Comparison of ENCODE assay signal across 15 cellular contexts in the genomic region with DNA sequence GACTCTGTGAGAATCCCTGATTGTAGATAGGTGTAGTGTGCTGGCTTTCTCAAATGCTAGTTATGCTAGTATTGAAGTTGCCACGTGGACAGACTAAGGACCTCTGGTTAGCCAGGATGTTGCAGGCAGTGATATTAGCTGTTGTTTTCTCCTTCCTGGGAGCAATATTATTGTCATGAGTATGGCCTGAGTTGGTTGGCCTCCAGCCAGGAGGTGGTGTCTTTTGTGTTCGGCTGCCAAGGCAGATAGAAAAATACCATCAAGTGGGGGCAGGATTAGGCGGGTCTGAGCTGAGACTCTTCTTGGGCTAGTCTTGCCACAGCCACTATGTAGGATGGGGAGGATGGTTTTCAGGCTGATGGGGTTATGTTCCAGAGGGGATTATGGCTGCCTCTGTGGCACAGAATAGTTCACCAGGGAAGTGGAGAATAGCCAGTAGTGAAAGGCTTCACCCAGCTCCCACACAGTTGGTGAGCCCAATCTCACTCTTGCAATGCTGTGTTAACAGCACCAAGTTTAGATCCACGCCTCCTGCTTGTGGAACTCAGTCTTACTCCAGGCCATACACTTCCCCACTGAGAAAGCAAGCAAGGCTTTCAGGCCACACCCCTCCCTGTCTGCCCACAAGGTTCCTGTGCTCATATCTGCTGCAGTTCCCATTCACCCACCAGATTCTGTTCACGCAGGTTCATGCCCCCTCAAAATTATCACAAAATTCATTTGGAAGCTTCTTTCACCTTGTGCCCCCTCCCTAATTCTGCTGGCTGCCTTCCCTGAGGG. TPM values are rescaled to one million over a fixed set of nuclear protein-coding genes. Genes with fewer than 3 reads are reported as not detected.
"Had no signal": no experiment of that assay in that cellular context is flagged by ENCODE, and none has a peak within 500 bp of the region (broad histone marks: within the 10 kb centered on the region; RNA-seq: fewer than 3 reads in every experiment).

No MANE protein-coding gene starts in this region.

- H3K4me3 ChIP-seq: colonic mucosa, lower lobe of right lung had no signal

- H3K27me3 ChIP-seq: colonic mucosa had no signal

- H3K36me3 ChIP-seq: colonic mucosa, lower lobe of right lung had no signal

- DNase-seq: activated B cell treated with CpG ODN at 0.5 μM for 24 hours; activated CD4-positive, alpha-beta T cell treated with anti-CD3 and anti-CD28 coated beads for 48 hours; activated CD8-positive, alpha-beta T cell treated with anti-CD3 and anti-CD28 coated beads for 36 hours; activated effector memory CD4-positive, alpha-beta T cell treated with Interleukin-2 at 50 U/mL for 16 hours; activated naive CD4-positive, alpha-beta T cell treated with anti-CD3 and anti-CD28 coated beads, Interleukin-2, amount 50 U/mL, for 16 hours; activated T-cell treated with anti-CD3 and anti-CD28 coated beads, Interleukin-2, amount 50 U/mL, for 4 hours; central memory CD4-positive, alpha-beta T cell; colonic mucosa; glutamatergic neuron; hypothalamus; lower lobe of right lung; stimulated activated CD4-positive, alpha-beta T cell treated with anti-CD3 and anti-CD28 coated beads, Interleukin-2, amount 100 ng/mL, for 48 hours; T-helper 2 cell had no signal

- H3K4me1 ChIP-seq: colonic mucosa, lower lobe of right lung had no signal

- H3K9me3 ChIP-seq: colonic mucosa, lower lobe of right lung had no signal

- H3K27ac ChIP-seq: colonic mucosa, lower lobe of right lung had no signal

- ATAC-seq: activated CD8-positive, alpha-beta T cell treated with anti-CD3 and anti-CD28 coated beads for 36 hours; activated T-cell treated with anti-CD3 and anti-CD28 coated beads, Interleukin-2, amount 50 U/mL, for 4 hours; esophagus mucosa; lower lobe of right lung; stimulated activated memory B cell treated with anti-CD40 and anti-IgM and Interleukin-4, amounts not matched to agents 10 μg/mL and 1 μg/mL and 100 μg/mL, for 72 hours had no signal

RNA-seq across cellular contexts. Expression of a gene that starts 31.2 kb away (rescaled TPM):
- total RNA-seq: activated B cell treated with CpG ODN at 0.5 μM for 24 hours; activated CD8-positive, alpha-beta T cell treated with anti-CD3 and anti-CD28 coated beads for 36 hours had no signal
